22 cellular contexts compared by ENCODE assay signal in genomic region chr9:132211570-132211969, GRCh38. TPM values are rescaled to one million over a fixed set of nuclear protein-coding genes. Genes with fewer than 3 reads are reported as not detected.
DNase-seq lines count a peak whose midpoint lies in the region; ATAC-seq, FAIRE-seq and TF ChIP-seq lines count a peak whose summit lies in the region.
"Had no signal": no experiment of that assay in that cellular context is flagged by ENCODE, and none has a peak within 500 bp of the region (broad histone marks: within the 10 kb centered on the region; RNA-seq: fewer than 3 reads in every experiment).

No MANE protein-coding gene starts in this region.

- H3K9me2 ChIP-seq in Karpas-422 (replicated peaks; ENCODE audit: insufficient read depth, low read length), result no peaks in the 10 kb centered on the region

- intact Hi-C loops in K562 (cut with micrococcal nuclease), result no loop called here

- no peak overlapping the region for H3K4ac ChIP-seq in H9 (ENCODE audit: low read depth, low read length)

- H3K4me3 ChIP-seq in K562 (no peak overlapping the region), Karpas-422 (ENCODE audit: low read length) (no peak overlapping the region)
- H3K4me3 ChIP-seq: A549; BLaER1 treated with 17β-estradiol and CSF1 and Interleukin-3, amounts not matched to agents 10 nM and 100 nM had no signal

- H4K20me1 ChIP-seq in H9 (ENCODE audit: control insufficient read depth, insufficient read depth, insufficient read length) (no peaks in the 10 kb centered on the region), K562 (replicated peaks; ENCODE audit: control insufficient read depth, insufficient read depth, low read length) (peaks cover 13% of the 10 kb centered on the region; the same call in 1 of the 2 replicates), Karpas-422 (ENCODE audit: insufficient read depth, low read depth, low read length) (no peaks in the 10 kb centered on the region)

- WGBS in H9 (ENCODE audit: extremely low coverage, insufficient read length, low lambda C conversion rate), result no CpG with 5 or more reads among the region's 7 CpGs
- 1% methylated on average over 7 of the region's 7 CpGs for WGBS in K562 (ENCODE audit: insufficient coverage, low coverage, missing lambda C conversion rate)

- no peak overlapping the region for H4K8ac ChIP-seq in H9 (replicated peaks; ENCODE audit: insufficient read length, low read depth, low read length)

- no peak for TF ChIP-seq RAD21 in K562 (CRISPR knock-in tag; conservative IDR thresholded peaks at IDR 0.05 in 1 of 2, IDR thresholded peaks at IDR 0.05 in 1 of 2)

- no peak overlapping the region for H4K5ac ChIP-seq in H9 (ENCODE audit: insufficient read length, low read depth, low read length)

- H3K79me2 ChIP-seq in H9 (ENCODE audit: insufficient read depth, low read length) (no peaks in the 10 kb centered on the region), K562 (ENCODE audit: control insufficient read depth, insufficient read depth, low read length) (no peaks in the 10 kb centered on the region), Karpas-422 (ENCODE audit: low read length) (no peaks in the 10 kb centered on the region)

- BruUV-seq in K562 (replicated peaks; lab: Mats Ljungman, UMichigan), result no TSS peak

- H3K4me3 Mint-ChIP-seq in H9, result no peak overlapping the region
- H3K4me3 Mint-ChIP-seq in stimulated activated effector memory CD8-positive, alpha-beta T cell treated with anti-CD3 and anti-CD28 coated beads, Interleukin-12 subunit alpha, Interleukin-12 subunit beta, amount 100 ng/mL, for 72 hours, result no peak overlapping the region
- H3K4me3 Mint-ChIP-seq: B cell; CD4-positive, alpha-beta T cell; CD8-positive, alpha-beta T cell had no signal

- H3T11ph ChIP-seq in H9 (ENCODE audit: low read length), result no peak overlapping the region

- H3K9ac ChIP-seq in H9 (ENCODE audit: extremely low read depth, insufficient read length, low read length), result no peak overlapping the region
- no peak overlapping the region for H3K9ac ChIP-seq in K562 (ENCODE audit: insufficient read depth in 1 of 2, low read depth in 2 of 2, low read length in 2 of 2)
- H3K9ac ChIP-seq in Karpas-422 (ENCODE audit: low read length), result no peak overlapping the region

- in situ Hi-C loops in K562 (cut with MboI), result no loop called here

- DNase-seq in H9 (no peak), K562 (ENCODE audit: extremely low read depth in 1 of 4, low spot score in 3 of 4) (no peak), Karpas-422 (no peak), NAMALWA (ENCODE audit: low spot score) (no peak), nucleus accumbens (lab: John Stamatoyannopoulos, UW) (no peak)
- no peak for DNase-seq in stimulated activated effector memory CD8-positive, alpha-beta T cell treated with anti-CD3 and anti-CD28 coated beads, Interleukin-12 subunit alpha, Interleukin-12 subunit beta, amount 100 ng/mL, for 72 hours (ENCODE audit: low spot score in 2 of 2)
- DNase-seq: AML-193; Caco-2; Calu3; CD4-positive, alpha-beta T cell; CD8-positive, alpha-beta T cell; DMS79 treated with DMSO at 0.1 percent for 48 hours; GF-D8 had no signal

- H3K27me3 ChIP-seq in H9 (ENCODE audit: insufficient read depth, low read length), result no peaks in the 10 kb centered on the region
- H3K27me3 ChIP-seq in K562 (ENCODE audit: control insufficient read depth in 2 of 2, insufficient read depth in 2 of 2, low read length in 2 of 2), result peaks cover 43 to 83% of the 10 kb centered on the region in 2 experiments; a peak in 4 of 5 replicates
- no peaks in the 10 kb centered on the region for H3K27me3 ChIP-seq in Karpas-422 (ENCODE audit: low read length)
- H3K27me3 ChIP-seq: BLaER1 treated with 17β-estradiol and CSF1 and Interleukin-3, amounts not matched to agents 10 nM and 100 nM had no signal

- no peak for FAIRE-seq in K562 (lab: Jason Lieb, UNC)
- FAIRE-seq: A549, D721Med, G401.6, GM12891, GM19239 had no signal

- peak overlapping the region in 2 of 3 experiments; percentile 39 to 40; a peak in 2 of 7 replicates for H3K27ac Mint-ChIP-seq in H9
- H3K27ac Mint-ChIP-seq in stimulated activated effector memory CD8-positive, alpha-beta T cell treated with anti-CD3 and anti-CD28 coated beads, Interleukin-12 subunit alpha, Interleukin-12 subunit beta, amount 100 ng/mL, for 72 hours, result peak overlapping the region; percentile 58
- H3K27ac Mint-ChIP-seq: B cell; CD4-positive, alpha-beta T cell; CD8-positive, alpha-beta T cell had no signal

- H3K4me1 Mint-ChIP-seq in H9, result peaks cover 11 to 22% of the 10 kb centered on the region in 2 experiments
- H3K4me1 Mint-ChIP-seq in stimulated activated effector memory CD8-positive, alpha-beta T cell treated with anti-CD3 and anti-CD28 coated beads, Interleukin-12 subunit alpha, Interleukin-12 subunit beta, amount 100 ng/mL, for 72 hours, result peaks cover 42% of the 10 kb centered on the region
- H3K4me1 Mint-ChIP-seq: B cell had no signal

- H3K79me1 ChIP-seq in H9 (ENCODE audit: insufficient read depth, low read depth, low read length, poor library complexity, severe bottlenecking), result no peaks in the 10 kb centered on the region

- no peak overlapping the region for H3K18ac ChIP-seq in H9 (ENCODE audit: insufficient read length, low read depth, low read length)

- H3K4me2 ChIP-seq in H9 (ENCODE audit: insufficient read depth, insufficient read length, low read length) (no peak overlapping the region), K562 (ENCODE audit: insufficient read depth, low read length) (no peak overlapping the region), Karpas-422 (ENCODE audit: low read depth, low read length, poor library complexity, severe bottlenecking) (no peak overlapping the region)
- H3K4me2 ChIP-seq: A549 had no signal

- H2BK12ac ChIP-seq in H9 (ENCODE audit: insufficient read length, low read depth, low read length), result no peak overlapping the region

- TF ChIP-seq POLR2A in K562 (conservative IDR thresholded peaks at IDR 0.05), result no peak

- H2AFZ ChIP-seq in H9 (ENCODE audit: low read length), result no peak overlapping the region
- no peak overlapping the region for H2AFZ ChIP-seq in K562 (ENCODE audit: low read depth, low read length)
- no peak overlapping the region for H2AFZ ChIP-seq in Karpas-422 (ENCODE audit: low read length)

- peaks cover 6% of the 10 kb centered on the region for H3K23me2 ChIP-seq in H9 (ENCODE audit: insufficient read length, low read depth, low read length, poor library complexity, severe bottlenecking)

- no peak overlapping the region for H3K23ac ChIP-seq in H9 (ENCODE audit: insufficient read length, low read depth, low read length)

- no peaks in the 10 kb centered on the region for H3K36me3 Mint-ChIP-seq in H9 (ENCODE audit: insufficient read depth in 1 of 3, low read depth in 3 of 3)
- H3K36me3 Mint-ChIP-seq in stimulated activated effector memory CD8-positive, alpha-beta T cell treated with anti-CD3 and anti-CD28 coated beads, Interleukin-12 subunit alpha, Interleukin-12 subunit beta, amount 100 ng/mL, for 72 hours, result no peaks in the 10 kb centered on the region
- H3K36me3 Mint-ChIP-seq: CD8-positive, alpha-beta T cell had no signal

- CTCF ChIA-PET in K562 (lab: Yijun Ruan, JAX; ENCODE audit: low intra/inter-chr PET ratio), result no interaction called here

- no peak for TF ChIP-seq EP300 in K562 (IDR thresholded peaks at IDR 0.05; ENCODE audit: low read length)

- no peak overlapping the region for H2BK5ac ChIP-seq in H9 (ENCODE audit: insufficient read length, low read length)

- peaks cover 4% of the 10 kb centered on the region for H3K27me3 Mint-ChIP-seq in H9 (ENCODE audit: low read depth)

- no peaks in the 10 kb centered on the region; a peak in 1 of 5 replicates for H3K9me3 Mint-ChIP-seq in H9
- H3K9me3 Mint-ChIP-seq in stimulated activated effector memory CD8-positive, alpha-beta T cell treated with anti-CD3 and anti-CD28 coated beads, Interleukin-12 subunit alpha, Interleukin-12 subunit beta, amount 100 ng/mL, for 72 hours, result no peaks in the 10 kb centered on the region
- H3K9me3 Mint-ChIP-seq: CD4-positive, alpha-beta T cell; CD8-positive, alpha-beta T cell had no signal

- H2BK15ac ChIP-seq in H9 (ENCODE audit: low read depth, low read length), result no peak overlapping the region

- no peak overlapping the region for H3K27ac ChIP-seq in H9 (ENCODE audit: insufficient read length, low read depth, low read length)
- no peak overlapping the region for H3K27ac ChIP-seq in K562 (ENCODE audit: extremely low read depth, low read depth, low read length)
- H3K27ac ChIP-seq in Karpas-422 (ENCODE audit: low read length), result no peak overlapping the region
- H3K27ac ChIP-seq: 22Rv1, A549, C4-2B had no signal

- no peak for ATAC-seq in K562
- ATAC-seq in stimulated activated effector memory CD8-positive, alpha-beta T cell treated with anti-CD3 and anti-CD28 coated beads, Interleukin-12 subunit alpha, Interleukin-12 subunit beta, amount 100 ng/mL, for 72 hours, result no peak
- ATAC-seq: A549; CD8-positive, alpha-beta T cell had no signal

- TF ChIP-seq CTCF in H9 (conservative IDR thresholded peaks at IDR 0.05) (no peak), K562 (IDR thresholded peaks at IDR 0.05 in 2 of 3, conservative IDR thresholded peaks at IDR 0.05 in 1 of 3; ENCODE audit: insufficient read depth in 2 of 3, low read depth in 1 of 3, low read length in 3 of 3) (no peak)

- H2AK5ac ChIP-seq in H9 (ENCODE audit: insufficient read length, low read length), result no peak overlapping the region

- no peak overlapping the region for H4K91ac ChIP-seq in H9 (ENCODE audit: insufficient read length, low read depth, low read length)

- no peaks in the 10 kb centered on the region for H3K9me1 ChIP-seq in K562 (ENCODE audit: control insufficient read depth, insufficient read depth, low read length)

- H2BK120ac ChIP-seq in H9 (ENCODE audit: low read depth, low read length, poor library complexity, severe bottlenecking), result no peak overlapping the region

- H3K14ac ChIP-seq in H9 (ENCODE audit: insufficient read depth, low read length), result no peak overlapping the region

- H3K4me1 ChIP-seq in H9 (ENCODE audit: insufficient read depth, low read length), result no peaks in the 10 kb centered on the region
- peaks cover 0 to 9% of the 10 kb centered on the region in 2 experiments; a peak in 1 of 5 replicates for H3K4me1 ChIP-seq in K562 (replicated peaks in 1 of 2; ENCODE audit: control insufficient read depth in 2 of 2, insufficient read depth in 2 of 2, low read length in 2 of 2)
- H3K4me1 ChIP-seq in Karpas-422 (ENCODE audit: low read length), result no peaks in the 10 kb centered on the region

- H3K36me3 ChIP-seq in K562 (ENCODE audit: control insufficient read depth, insufficient read depth, low read length) (no peaks in the 10 kb centered on the region), Karpas-422 (ENCODE audit: insufficient read depth, low read length) (no peaks in the 10 kb centered on the region)
- H3K36me3 ChIP-seq: BLaER1 treated with 17β-estradiol and CSF1 and Interleukin-3, amounts not matched to agents 10 nM and 100 nM had no signal

- no peak overlapping the region for H2BK20ac ChIP-seq in H9 (ENCODE audit: low read depth, low read length, poor library complexity, severe bottlenecking)

- H3K9me3 ChIP-seq in H9 (ENCODE audit: control insufficient read depth, low read depth, low read length) (no peaks in the 10 kb centered on the region), K562 (replicated peaks; ENCODE audit: control insufficient read depth, insufficient read depth, low read depth, low read length) (no peaks in the 10 kb centered on the region), Karpas-422 (ENCODE audit: low read length) (no peaks in the 10 kb centered on the region)
- H3K9me3 ChIP-seq: A549; BLaER1 treated with 17β-estradiol and CSF1 and Interleukin-3, amounts not matched to agents 10 nM and 100 nM; Caco-2 had no signal

- POLR2A ChIA-PET in K562 (lab: Yijun Ruan, JAX), result no interaction called here

- H3K56ac ChIP-seq in H9 (ENCODE audit: insufficient read length, low read depth, low read length), result no peak overlapping the region

RNA-seq across cellular contexts. Expression of gene NTNG2, which starts 49.7 kb away (rescaled TPM):
- total RNA-seq in H9 (2021), result 0.52 and 0.66 TPM in 2 replicates
- 0.65 TPM in 1 of 2 replicates, not detected in the other for total RNA-seq in K562 (2011; cell fraction: chromatin; rRNA removed; ENCODE audit: low replicate concordance)
- total RNA-seq in K562 (2011; cell fraction: nucleolus; rRNA removed), result 0.13 and 0.67 TPM in 2 replicates
- 0.07 and 2.3 TPM in 2 replicates for total RNA-seq in K562 (2011; cell fraction: nucleoplasm; rRNA removed)
- not detected in 2 replicates for total RNA-seq in K562 (2014; rRNA removed)
- not detected in 2 replicates for total RNA-seq in K562 (2014; rRNA removed; fragmentation: Illumina TruSeq; extraction: Trizol)
- not detected in 2 replicates for total RNA-seq in K562 (2015; rRNA removed; fragmentation: Illumina TruSeq; extraction: Trizol)
- 0.09 and 0.42 TPM in 2 replicates for total RNA-seq in K562 (2021)
- polyA plus RNA-seq in K562 (2011; rRNA removed), result 0.11 TPM in 1 of 2 replicates, not detected in the other
- 0.19 and 2.2 TPM in 2 replicates for polyA plus RNA-seq in K562 (2011; cell fraction: cytosol; rRNA removed)
- 0.03 and 0.30 TPM in 2 replicates for polyA plus RNA-seq in K562 (2011; cell fraction: nucleus; rRNA removed)
- polyA plus RNA-seq in K562 (2012), result 0.11 and 0.25 TPM in 2 replicates
- not detected in 2 replicates for polyA plus RNA-seq in K562 (2014; fragmentation: Illumina TruSeq; extraction: Trizol)
- polyA plus RNA-seq in K562 (2014; fragmentation: Nextera tagmentation; extraction: Ambion mirVana), result not detected
- 0.01 TPM in 1 of 2 replicates, not detected in the other for polyA plus RNA-seq in K562 (2014; rRNA removed)
- polyA minus RNA-seq in K562 (2011; rRNA and poly(A)+ RNA removed), result not detected in 2 replicates
- polyA minus RNA-seq in K562 (2011; cell fraction: cytosol; rRNA and poly(A)+ RNA removed), result not detected in 2 replicates
- 0.40 TPM in 1 of 2 replicates, not detected in the other for polyA minus RNA-seq in K562 (2011; cell fraction: nucleus; rRNA and poly(A)+ RNA removed)
- 0.40 and 2.5 TPM in 2 replicates for total RNA-seq in Karpas-422 (2014; rRNA removed; shearing (Covaris generic); ENCODE audit: low replicate concordance)
- total RNA-seq: Caco-2, Calu3 had no signal
